ENCODE assay signal across 1 cellular context in the genomic region with DNA sequence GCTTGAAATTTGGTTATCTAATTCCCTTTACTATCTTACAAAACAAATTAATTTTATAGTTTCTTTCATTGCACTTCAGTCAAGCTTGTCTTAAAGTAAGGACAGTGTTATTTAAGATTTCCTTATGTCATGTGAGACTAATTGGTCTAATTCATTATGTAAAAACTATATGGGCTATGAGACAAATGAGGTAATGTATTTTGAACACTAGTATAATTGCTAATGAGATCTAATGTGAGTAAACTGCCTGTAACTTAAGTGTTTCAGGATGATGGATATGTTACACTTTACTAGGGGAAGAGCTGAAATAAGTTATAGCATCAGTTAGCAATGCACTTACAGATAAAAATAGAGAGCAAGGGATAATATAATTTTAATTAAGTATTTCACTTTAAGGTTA.
TF ChIP-seq lines count a peak whose summit lies in the region.

No MANE protein-coding gene starts in this region.

TF ChIP-seq in HEK293, 187 proteins besides CTCF, POLR2A, EP300 and RAD21 (continued from another document and continues in another):
- TF ChIP-seq, protein P1, sequence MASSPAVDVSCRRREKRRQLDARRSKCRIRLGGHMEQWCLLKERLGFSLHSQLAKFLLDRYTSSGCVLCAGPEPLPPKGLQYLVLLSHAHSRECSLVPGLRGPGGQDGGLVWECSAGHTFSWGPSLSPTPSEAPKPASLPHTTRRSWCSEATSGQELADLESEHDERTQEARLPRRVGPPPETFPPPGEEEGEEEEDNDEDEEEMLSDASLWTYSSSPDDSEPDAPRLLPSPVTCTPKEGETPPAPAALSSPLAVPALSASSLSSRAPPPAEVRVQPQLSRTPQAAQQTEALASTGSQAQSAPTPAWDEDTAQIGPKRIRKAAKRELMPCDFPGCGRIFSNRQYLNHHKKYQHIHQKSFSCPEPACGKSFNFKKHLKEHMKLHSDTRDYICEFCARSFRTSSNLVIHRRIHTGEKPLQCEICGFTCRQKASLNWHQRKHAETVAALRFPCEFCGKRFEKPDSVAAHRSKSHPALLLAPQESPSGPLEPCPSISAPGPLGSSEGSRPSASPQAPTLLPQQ (tag by site-specific recombination; IDR thresholded peaks at IDR 0.05): no peak
- TF ChIP-seq ZNF629 (tag by site-specific recombination; IDR thresholded peaks at IDR 0.05): 0 out of 2 replicates have a peak, but pooled peaks have one; percentile 29
- no peak for TF ChIP-seq ZNF174 (tag by site-specific recombination; IDR thresholded peaks at IDR 0.05)
- TF ChIP-seq, protein P2, sequence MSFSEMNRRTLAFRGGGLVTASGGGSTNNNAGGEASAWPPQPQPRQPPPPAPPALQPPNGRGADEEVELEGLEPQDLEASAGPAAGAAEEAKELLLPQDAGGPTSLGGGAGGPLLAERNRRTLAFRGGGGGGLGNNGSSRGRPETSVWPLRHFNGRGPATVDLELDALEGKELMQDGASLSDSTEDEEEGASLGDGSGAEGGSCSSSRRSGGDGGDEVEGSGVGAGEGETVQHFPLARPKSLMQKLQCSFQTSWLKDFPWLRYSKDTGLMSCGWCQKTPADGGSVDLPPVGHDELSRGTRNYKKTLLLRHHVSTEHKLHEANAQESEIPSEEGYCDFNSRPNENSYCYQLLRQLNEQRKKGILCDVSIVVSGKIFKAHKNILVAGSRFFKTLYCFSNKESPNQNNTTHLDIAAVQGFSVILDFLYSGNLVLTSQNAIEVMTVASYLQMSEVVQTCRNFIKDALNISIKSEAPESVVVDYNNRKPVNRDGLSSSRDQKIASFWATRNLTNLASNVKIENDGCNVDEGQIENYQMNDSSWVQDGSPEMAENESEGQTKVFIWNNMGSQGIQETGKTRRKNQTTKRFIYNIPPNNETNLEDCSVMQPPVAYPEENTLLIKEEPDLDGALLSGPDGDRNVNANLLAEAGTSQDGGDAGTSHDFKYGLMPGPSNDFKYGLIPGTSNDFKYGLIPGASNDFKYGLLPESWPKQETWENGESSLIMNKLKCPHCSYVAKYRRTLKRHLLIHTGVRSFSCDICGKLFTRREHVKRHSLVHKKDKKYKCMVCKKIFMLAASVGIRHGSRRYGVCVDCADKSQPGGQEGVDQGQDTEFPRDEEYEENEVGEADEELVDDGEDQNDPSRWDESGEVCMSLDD (tag by site-specific recombination; IDR thresholded peaks at IDR 0.05): no peak
- TF ChIP-seq SP7 (tag by site-specific recombination; IDR thresholded peaks at IDR 0.05): no peak
- TF ChIP-seq ZNF214 (tag by site-specific recombination; IDR thresholded peaks at IDR 0.05; ENCODE audit: borderline replicate concordance): no peak
- no peak for TF ChIP-seq ZNF223 (tag by site-specific recombination; IDR thresholded peaks at IDR 0.05)
- TF ChIP-seq ZSCAN18 (tag by site-specific recombination; IDR thresholded peaks at IDR 0.05): no peak
- TF ChIP-seq GLIS1 (tag by site-specific recombination; IDR thresholded peaks at IDR 0.05): no peak
- peak; percentile 82 for TF ChIP-seq ZNF366 (tag by site-specific recombination; conservative IDR thresholded peaks at IDR 0.05)
- TF ChIP-seq ZNF654 (tag by site-specific recombination; IDR thresholded peaks at IDR 0.05; ENCODE audit: low read depth): no peak
- no peak for TF ChIP-seq ZNF155 (tag by site-specific recombination; IDR thresholded peaks at IDR 0.05)
- peak; percentile 60; the same call in 1 of the 2 replicates for TF ChIP-seq KLF8 (tag by site-specific recombination; IDR thresholded peaks at IDR 0.05)
- TF ChIP-seq ZBTB20 (tag by site-specific recombination; IDR thresholded peaks at IDR 0.05): no peak
- no peak for TF ChIP-seq ZNF658 (tag by site-specific recombination; IDR thresholded peaks at IDR 0.05)
- no peak for TF ChIP-seq ZNF423 (tag by site-specific recombination; IDR thresholded peaks at IDR 0.05)
- TF ChIP-seq ZNF169 (tag by site-specific recombination; IDR thresholded peaks at IDR 0.05): no peak
- TF ChIP-seq ZNF132 (tag by site-specific recombination; IDR thresholded peaks at IDR 0.05; ENCODE audit: borderline replicate concordance): no peak
- no peak for TF ChIP-seq ZNF585B (tag by site-specific recombination; IDR thresholded peaks at IDR 0.05)
- no peak for TF ChIP-seq ZNF341 (tag by site-specific recombination; IDR thresholded peaks at IDR 0.05; ENCODE audit: low read depth)
- TF ChIP-seq ZBTB1 (tag by site-specific recombination; IDR thresholded peaks at IDR 0.05): no peak
- no peak for TF ChIP-seq ZNF24 (tag by site-specific recombination; IDR thresholded peaks at IDR 0.05)
- TF ChIP-seq ZSCAN30 (tag by site-specific recombination; IDR thresholded peaks at IDR 0.05): no peak
- TF ChIP-seq TRIM28 (IDR thresholded peaks at IDR 0.05; ENCODE audit: borderline replicate concordance, low read length): no peak
- no peak for TF ChIP-seq ZNF549 (tag by site-specific recombination; IDR thresholded peaks at IDR 0.05)
- TF ChIP-seq ZBTB49 (tag by site-specific recombination; IDR thresholded peaks at IDR 0.05; ENCODE audit: low read depth): no peak
- TF ChIP-seq ZBTB48 (tag by site-specific recombination; IDR thresholded peaks at IDR 0.05): no peak
- TF ChIP-seq ZNF624 (tag by site-specific recombination; IDR thresholded peaks at IDR 0.05): no peak
- TF ChIP-seq ZNF19 (tag by site-specific recombination; IDR thresholded peaks at IDR 0.05; ENCODE audit: low read depth): no peak
- no peak for TF ChIP-seq ZNF398 (tag by site-specific recombination; IDR thresholded peaks at IDR 0.05)
- no peak for TF ChIP-seq ZNF133 (tag by site-specific recombination; IDR thresholded peaks at IDR 0.05)
- TF ChIP-seq GLI4 (tag by site-specific recombination; IDR thresholded peaks at IDR 0.05): no peak
- no peak for TF ChIP-seq ELK4 (IDR thresholded peaks at IDR 0.05; ENCODE audit: borderline replicate concordance, low read depth, low read length)
- TF ChIP-seq ZNF792 (tag by site-specific recombination; IDR thresholded peaks at IDR 0.05): no peak
- no peak for TF ChIP-seq ZNF221 (tag by site-specific recombination; IDR thresholded peaks at IDR 0.05; ENCODE audit: borderline replicate concordance)
- no peak for TF ChIP-seq KLF17 (tag by site-specific recombination; IDR thresholded peaks at IDR 0.05)
- TF ChIP-seq RBAK (tag by site-specific recombination; IDR thresholded peaks at IDR 0.05): no peak
- TF ChIP-seq ZNF48 (tag by site-specific recombination; IDR thresholded peaks at IDR 0.05): no peak
- TF ChIP-seq BCL11B (tag by site-specific recombination; IDR thresholded peaks at IDR 0.05; ENCODE audit: low read depth): no peak
- TF ChIP-seq, protein P3, sequence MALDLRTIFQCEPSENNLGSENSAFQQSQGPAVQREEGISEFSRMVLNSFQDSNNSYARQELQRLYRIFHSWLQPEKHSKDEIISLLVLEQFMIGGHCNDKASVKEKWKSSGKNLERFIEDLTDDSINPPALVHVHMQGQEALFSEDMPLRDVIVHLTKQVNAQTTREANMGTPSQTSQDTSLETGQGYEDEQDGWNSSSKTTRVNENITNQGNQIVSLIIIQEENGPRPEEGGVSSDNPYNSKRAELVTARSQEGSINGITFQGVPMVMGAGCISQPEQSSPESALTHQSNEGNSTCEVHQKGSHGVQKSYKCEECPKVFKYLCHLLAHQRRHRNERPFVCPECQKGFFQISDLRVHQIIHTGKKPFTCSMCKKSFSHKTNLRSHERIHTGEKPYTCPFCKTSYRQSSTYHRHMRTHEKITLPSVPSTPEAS (tag by site-specific recombination; IDR thresholded peaks at IDR 0.05): no peak
- TF ChIP-seq ZEB2 (tag by site-specific recombination; IDR thresholded peaks at IDR 0.05): peak; percentile 61
- no peak for TF ChIP-seq ZNF560 (tag by site-specific recombination; IDR thresholded peaks at IDR 0.05; ENCODE audit: borderline replicate concordance)
- no peak for TF ChIP-seq ZNF157 (tag by site-specific recombination; IDR thresholded peaks at IDR 0.05)
- no peak for TF ChIP-seq GLIS2 (tag by site-specific recombination; IDR thresholded peaks at IDR 0.05)
- TF ChIP-seq ZNF148 (tag by site-specific recombination; IDR thresholded peaks at IDR 0.05; ENCODE audit: borderline replicate concordance): no peak
- no peak; the same call in 1 of the 2 replicates for TF ChIP-seq GLI2 (tag by site-specific recombination; IDR thresholded peaks at IDR 0.05; ENCODE audit: borderline replicate concordance, low read depth)
- TF ChIP-seq, protein P4, sequence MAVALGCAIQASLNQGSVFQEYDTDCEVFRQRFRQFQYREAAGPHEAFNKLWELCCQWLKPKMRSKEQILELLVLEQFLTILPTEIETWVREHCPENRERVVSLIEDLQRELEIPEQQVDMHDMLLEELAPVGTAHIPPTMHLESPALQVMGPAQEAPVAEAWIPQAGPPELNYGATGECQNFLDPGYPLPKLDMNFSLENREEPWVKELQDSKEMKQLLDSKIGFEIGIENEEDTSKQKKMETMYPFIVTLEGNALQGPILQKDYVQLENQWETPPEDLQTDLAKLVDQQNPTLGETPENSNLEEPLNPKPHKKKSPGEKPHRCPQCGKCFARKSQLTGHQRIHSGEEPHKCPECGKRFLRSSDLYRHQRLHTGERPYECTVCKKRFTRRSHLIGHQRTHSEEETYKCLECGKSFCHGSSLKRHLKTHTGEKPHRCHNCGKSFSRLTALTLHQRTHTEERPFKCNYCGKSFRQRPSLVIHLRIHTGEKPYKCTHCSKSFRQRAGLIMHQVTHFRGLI (tag by site-specific recombination; IDR thresholded peaks at IDR 0.05): no peak
- no peak for TF ChIP-seq MYNN (tag by site-specific recombination; IDR thresholded peaks at IDR 0.05; ENCODE audit: borderline replicate concordance)
- peak; percentile 56 for TF ChIP-seq ZBTB17 (tag by site-specific recombination; IDR thresholded peaks at IDR 0.05)
